ENCODE assay signal across 20 cellular contexts in the genomic region with DNA sequence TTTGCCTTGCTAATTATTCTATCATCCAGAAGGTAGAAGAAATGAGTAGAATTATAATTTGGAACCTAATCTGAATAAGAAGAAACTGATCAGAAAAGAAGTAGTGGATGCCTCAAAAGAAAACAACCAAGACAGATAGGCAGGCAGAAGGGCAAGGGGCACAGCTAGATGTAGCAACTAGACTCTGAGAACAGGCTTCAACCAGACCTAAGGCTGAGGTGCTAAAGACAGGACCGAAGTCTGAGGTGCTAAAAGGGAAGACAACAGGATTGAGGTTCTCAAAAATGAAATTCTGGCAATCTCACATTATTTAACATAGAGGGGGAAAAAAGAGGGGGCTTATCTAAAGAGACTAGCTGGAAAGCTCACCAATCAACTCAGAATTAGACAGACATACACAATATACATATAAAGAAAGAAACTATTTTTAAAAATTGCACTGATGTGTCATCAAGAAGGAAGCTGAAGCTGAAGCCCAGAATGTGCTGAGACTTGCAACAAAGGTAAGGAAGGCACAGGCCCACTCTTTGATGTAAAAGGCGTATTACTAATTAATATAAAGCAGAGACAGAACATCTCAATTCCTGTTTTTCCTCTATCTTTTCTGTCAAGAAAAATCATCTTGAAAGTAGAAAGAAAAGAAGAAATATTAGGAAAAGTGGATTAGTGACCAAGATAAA. TPM values are rescaled to one million over a fixed set of nuclear protein-coding genes. Genes with fewer than 3 reads are reported as not detected.
DNase-seq lines count a peak whose midpoint lies in the region; ATAC-seq and TF ChIP-seq lines count a peak whose summit lies in the region.
"Had no signal": no experiment of that assay in that cellular context is flagged by ENCODE, and none has a peak within 500 bp of the region (broad histone marks: within the 10 kb centered on the region; RNA-seq: fewer than 3 reads in every experiment).

No MANE protein-coding gene starts in this region.

- no peak overlapping the region for H2AFZ ChIP-seq in GM23338

- no peak overlapping the region for H3K27ac Mint-ChIP-seq in GM23338
- no peak overlapping the region for H3K27ac Mint-ChIP-seq in activated CD4-positive, alpha-beta memory T cell treated with anti-CD3 and anti-CD28 coated beads, Interleukin-2, amount 10 ng/mL, durations not matched to agents 7 days and 5 days

- no peaks in the 10 kb centered on the region for H3K9me3 Mint-ChIP-seq in GM23338
- H3K9me3 Mint-ChIP-seq in activated CD4-positive, alpha-beta memory T cell treated with anti-CD3 and anti-CD28 coated beads, Interleukin-2, amount 10 ng/mL, durations not matched to agents 7 days and 5 days, result no peaks in the 10 kb centered on the region

- H3K27me3 ChIP-seq in GM23338 (ENCODE audit: insufficient read depth) (no peaks in the 10 kb centered on the region), adipocyte (replicated peaks; ENCODE audit: control insufficient read depth, insufficient read depth, low read length) (no peaks in the 10 kb centered on the region)
- H3K27me3 ChIP-seq: neutrophil, right lobe of liver, testis had no signal

- no peaks in the 10 kb centered on the region for H3K9me3 ChIP-seq in adipocyte (ENCODE audit: control insufficient read depth, low read length)
- H3K9me3 ChIP-seq: neutrophil, right lobe of liver, testis had no signal

- 0 out of 2 replicates have a peak overlapping the region, but pooled peaks have one; percentile 29 for H3K27ac ChIP-seq in GM23338 (ENCODE audit: low read depth)
- H3K27ac ChIP-seq: neutrophil, right lobe of liver, SK-N-MC, testis had no signal

- H3K4me1 Mint-ChIP-seq in GM23338, result peaks cover 4% of the 10 kb centered on the region; the same call in 2 of the 3 replicates
- H3K4me1 Mint-ChIP-seq in activated CD4-positive, alpha-beta memory T cell treated with anti-CD3 and anti-CD28 coated beads, Interleukin-2, amount 10 ng/mL, durations not matched to agents 7 days and 5 days, result peaks cover 5% of the 10 kb centered on the region

- H3K4me1 ChIP-seq in GM23338 (ENCODE audit: insufficient read depth) (no peaks in the 10 kb centered on the region), adipocyte (ENCODE audit: control insufficient read depth, insufficient read depth, low read length) (peaks cover 12% of the 10 kb centered on the region)
- H3K4me1 ChIP-seq: right lobe of liver, testis had no signal

- H3K36me3 ChIP-seq in GM23338 (ENCODE audit: insufficient read depth), result no peaks in the 10 kb centered on the region; the same call in 1 of the 2 replicates
- H3K36me3 ChIP-seq in adipocyte (ENCODE audit: control insufficient read depth, insufficient read depth, low read length, severe bottlenecking), result peaks cover 8% of the 10 kb centered on the region
- H3K36me3 ChIP-seq: right lobe of liver had no signal

- CTCF ChIA-PET in activated CD4-positive, alpha-beta memory T cell treated with anti-CD3 and anti-CD28 coated beads, Interleukin-2, amount 10 ng/mL, durations not matched to agents 7 days and 5 days (lab: Charles Lee), result interaction anchor here (0.5 to 1.0 kb wide), 2 partner anchors 91 to 214 kb away, joined by 4 read pairs; a partner anchor contains a TSS

- H4K20me1 ChIP-seq in GM23338 (replicated peaks; ENCODE audit: insufficient read depth), result peaks cover 4% of the 10 kb centered on the region; the same call in 1 of the 2 replicates

- H3K4me2 ChIP-seq in GM23338, result no peak overlapping the region

- H3K27me3 Mint-ChIP-seq in GM23338 (ENCODE audit: insufficient read depth, low read depth, poor library complexity), result peaks cover 3% of the 10 kb centered on the region
- H3K27me3 Mint-ChIP-seq in activated CD4-positive, alpha-beta memory T cell treated with anti-CD3 and anti-CD28 coated beads, Interleukin-2, amount 10 ng/mL, durations not matched to agents 7 days and 5 days, result no peaks in the 10 kb centered on the region

- no peak for ATAC-seq in GM23338
- ATAC-seq: right lobe of liver had no signal

- no peak overlapping the region for H3K4me3 Mint-ChIP-seq in GM23338
- H3K4me3 Mint-ChIP-seq in activated CD4-positive, alpha-beta memory T cell treated with anti-CD3 and anti-CD28 coated beads, Interleukin-2, amount 10 ng/mL, durations not matched to agents 7 days and 5 days, result no peak overlapping the region

- DNase-seq in GM23338 (ENCODE audit: low spot score), result no peak
- peak; percentile 21 for DNase-seq in adipocyte (ENCODE audit: low read depth)
- DNase-seq in fibroblast of pulmonary artery (ENCODE audit: low read depth), result peak; percentile 10
- DNase-seq in putamen (ENCODE audit: low spot score), result peak; percentile 17
- no peak for DNase-seq in activated CD4-positive, alpha-beta memory T cell treated with anti-CD3 and anti-CD28 coated beads, Interleukin-2, amount 10 ng/mL, durations not matched to agents 7 days and 5 days
- DNase-seq in occipital lobe (lab: John Stamatoyannopoulos, UW), result no peak
- DNase-seq in SK-N-DZ (ENCODE audit: low spot score), result no peak
- DNase-seq: activated CD4-positive, alpha-beta T cell treated with anti-CD3 and anti-CD28 coated beads, Interleukin-2, amount 50 U/mL, for 4 hours; amniotic stem cell; DMS153; H7; islet precursor cell; MV-4-11; NCI-H2081 treated with DMSO at 0.1 percent for 48 hours; NCI-H748 treated with DMSO at 0.1 percent for 48 hours; right lobe of liver; stimulated activated CD4-positive, alpha-beta T cell treated with anti-CD3 and anti-CD28 coated beads, Interleukin-4, amount 100 ng/mL, for 1 hour; testis had no signal

- peaks cover 34% of the 10 kb centered on the region for H3K79me2 ChIP-seq in GM23338 (replicated peaks; ENCODE audit: insufficient read depth)

- H3K36me3 Mint-ChIP-seq in GM23338 (ENCODE audit: low read depth), result peaks cover 13% of the 10 kb centered on the region
- H3K36me3 Mint-ChIP-seq in activated CD4-positive, alpha-beta memory T cell treated with anti-CD3 and anti-CD28 coated beads, Interleukin-2, amount 10 ng/mL, durations not matched to agents 7 days and 5 days (ENCODE audit: low read depth), result peaks cover 17% of the 10 kb centered on the region

- no peaks in the 10 kb centered on the region for H3K9me2 ChIP-seq in GM23338 (ENCODE audit: insufficient read depth)

- H3K4me3 ChIP-seq in GM23338 (no peak overlapping the region), adipocyte (ENCODE audit: low read length) (no peak overlapping the region), fibroblast of pulmonary artery (replicated peaks; ENCODE audit: low read depth, low read length) (no peak overlapping the region)
- H3K4me3 ChIP-seq: right lobe of liver, SK-N-MC, testis had no signal

- no peaks in the 10 kb centered on the region for H3F3A ChIP-seq in GM23338 (replicated peaks; ENCODE audit: low read depth)

- H3K9ac ChIP-seq in adipocyte (ENCODE audit: low read length), result no peak overlapping the region

- TF ChIP-seq CTCF in GM23338 (conservative IDR thresholded peaks at IDR 0.05; ENCODE audit: low read depth in 2 of 2) (no peak), fibroblast of pulmonary artery (IDR thresholded peaks at IDR 0.05; ENCODE audit: low read length, missing control alignments) (no peak)

- POLR2A ChIA-PET in activated CD4-positive, alpha-beta memory T cell treated with anti-CD3 and anti-CD28 coated beads, Interleukin-2, amount 10 ng/mL, durations not matched to agents 7 days and 5 days (lab: Charles Lee), result no interaction called here

TF ChIP-seq in GM23338, 12 proteins besides CTCF, POLR2A, EP300 and RAD21 (continues in another document):
- TF ChIP-seq CREB1 (CRISPR knock-in tag; IDR thresholded peaks at IDR 0.05; ENCODE audit: low read depth) (no peak), JUNB (IDR thresholded peaks at IDR 0.05; ENCODE audit: unreplicated experiment) (no peak), ZNF114 (CRISPR knock-in tag; IDR thresholded peaks at IDR 0.05) (no peak), EZH2phosphoT487 (IDR thresholded peaks at IDR 0.05; ENCODE audit: unreplicated experiment) (no peak), STAT1 (IDR thresholded peaks at IDR 0.05; ENCODE audit: unreplicated experiment) (no peak)

RNA-seq across cellular contexts. Expression of a gene that starts 43.8 kb away (rescaled TPM):
- 28.8 and 30.9 TPM in 2 replicates for total RNA-seq in GM23338 (2014; rRNA removed; shearing (Covaris generic))
- 6.9 and 7.3 TPM in 2 replicates for polyA plus RNA-seq in GM23338 (2016; fragmentation: Nextera tagmentation; extraction: Ambion mirVana)
- 10 to 100 TPM; 14.7 to 16.3 TPM for total RNA-seq in activated CD4-positive, alpha-beta memory T cell treated with anti-CD3 and anti-CD28 coated beads, Interleukin-2, amount 10 ng/mL, durations not matched to agents 7 days and 5 days
- total RNA-seq in occipital lobe, result 69.6 TPM
- 23.6 and 26.0 TPM in 2 replicates for polyA plus RNA-seq in SK-N-DZ (2014; cell fraction: cytosol; rRNA removed)
- 25.8 and 36.6 TPM in 2 replicates for polyA plus RNA-seq in SK-N-DZ (2014; cell fraction: nucleus; rRNA removed)

RNA-seq across cellular contexts. Expression of a gene that starts 45.7 kb away (rescaled TPM):
- 30.5 and 30.9 TPM in 2 replicates for total RNA-seq in GM23338 (2014; rRNA removed; shearing (Covaris generic))
- 14.3 and 15.2 TPM in 2 replicates for polyA plus RNA-seq in GM23338 (2016; fragmentation: Nextera tagmentation; extraction: Ambion mirVana)
- 10 to 100 TPM; 34.3 to 35.9 TPM for total RNA-seq in activated CD4-positive, alpha-beta memory T cell treated with anti-CD3 and anti-CD28 coated beads, Interleukin-2, amount 10 ng/mL, durations not matched to agents 7 days and 5 days
- 13.6 TPM for total RNA-seq in occipital lobe
- 16.8 and 22.7 TPM in 2 replicates for polyA plus RNA-seq in SK-N-DZ (2014; cell fraction: cytosol; rRNA removed)
- 8.8 and 18.9 TPM in 2 replicates for polyA plus RNA-seq in SK-N-DZ (2014; cell fraction: nucleus; rRNA removed)

Comparison
In these comparisons a context has a peak if more than half of its experiments do, and no peak if none do; other contexts are left out.
1. DNase-seq: peak in adipocyte (single experiment), fibroblast of pulmonary artery (single experiment) and putamen (single experiment); none in GM23338 (single experiment), activated CD4-positive, alpha-beta memory T cell treated with anti-CD3 and anti-CD28 coated beads, Interleukin-2, amount 10 ng/mL, durations not matched to agents 7 days and 5 days (single experiment), occipital lobe (single experiment) and SK-N-DZ (single experiment).